Comparison of ENCODE assay signal across 33 cellular contexts in the genomic region with DNA sequence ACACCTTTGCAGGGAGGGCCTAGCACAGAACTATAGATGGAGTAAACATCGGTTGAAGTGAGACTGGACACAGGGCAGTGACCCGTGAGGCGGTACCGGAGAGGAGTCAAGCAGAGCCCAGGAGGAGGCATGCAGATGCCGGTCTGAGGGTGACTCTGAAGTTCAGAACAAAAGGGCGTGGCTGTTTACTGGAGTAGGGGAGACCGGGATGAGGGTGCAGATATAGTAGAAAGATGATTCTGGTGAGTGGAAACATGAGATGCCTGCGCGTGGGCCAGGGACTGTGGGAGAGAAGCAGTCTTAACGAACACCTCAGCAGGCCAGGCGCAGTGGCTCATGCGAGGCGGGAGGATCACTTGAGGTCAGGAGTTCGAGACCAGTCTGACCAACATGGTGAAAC.
"Had no signal": no experiment of that assay in that cellular context is flagged by ENCODE, and none has a peak within 500 bp of the region (broad histone marks: within the 10 kb centered on the region; RNA-seq: fewer than 3 reads in every experiment).

No MANE protein-coding gene starts in this region.

- H3K4me1 Mint-ChIP-seq: activated B cell treated with CpG ODN at 0.5 μM for 24 hours; activated CD4-positive, alpha-beta T cell treated with anti-CD3 and anti-CD28 coated beads, Interleukin-2, amount 10 ng/mL, durations not matched to agents 24 days and 14 days; brain had no signal

- H3K27me3 Mint-ChIP-seq: activated CD4-positive, alpha-beta T cell treated with anti-CD3 and anti-CD28 coated beads, Interleukin-2, amount 10 ng/mL, durations not matched to agents 24 days and 14 days; brain had no signal

- H3K27me3 ChIP-seq: ascending aorta, breast epithelium had no signal

- H3K36me3 Mint-ChIP-seq: activated CD4-positive, alpha-beta memory T cell treated with anti-CD3 and anti-CD28 coated beads for 36 hours; activated CD8-positive, alpha-beta memory T cell treated with anti-CD3 and anti-CD28 coated beads, Interleukin-2, amount 10 ng/mL, durations not matched to agents 7 days and 5 days; activated naive CD4-positive, alpha-beta T cell treated with anti-CD3 and anti-CD28 coated beads, Interleukin-2, amount 10 ng/mL, durations not matched to agents 7 days and 5 days; activated naive CD4-positive, alpha-beta T cell treated with anti-CD3 and anti-CD28 coated beads, Interleukin-2, amount 50 U/mL, for 24 hours; activated naive CD8-positive, alpha-beta T cell treated with anti-CD3 and anti-CD28 coated beads, Interleukin-2, amount 10 ng/mL, durations not matched to agents 7 days and 5 days had no signal

- H3K9me3 Mint-ChIP-seq: T-helper 2 cell treated with Interferon-gamma antibody and Interleukin-4, amounts not matched to agents 5 μg/mL and 100 μg/mL, for 36 hours had no signal

- DNase-seq: activated B cell treated with CpG ODN at 0.5 μM for 24 hours; activated CD4-positive, alpha-beta memory T cell treated with anti-CD3 and anti-CD28 coated beads for 36 hours; activated CD4-positive, alpha-beta T cell treated with anti-CD3 and anti-CD28 coated beads for 4 hours; activated CD4-positive, alpha-beta T cell treated with anti-CD3 and anti-CD28 coated beads, Interleukin-2, amount 10 ng/mL, durations not matched to agents 24 days and 14 days; activated CD4-positive, alpha-beta T cell treated with anti-CD3 and anti-CD28 coated beads, Interleukin-2, amount 50 U/mL, for 1 hour; activated CD4-positive, alpha-beta T cell treated with anti-CD3 and anti-CD28 coated beads, Interleukin-2, amount 50 U/mL, for 4 hours; activated CD4-positive, CD25-positive, alpha-beta regulatory T cell treated with anti-CD3 and anti-CD28 coated beads, Interleukin-2, amount 50 U/mL, for 72 hours; activated CD8-positive, alpha-beta memory T cell treated with anti-CD3 and anti-CD28 coated beads for 24 hours; activated CD8-positive, alpha-beta memory T cell treated with anti-CD3 and anti-CD28 coated beads, Interleukin-2, amount 10 ng/mL, durations not matched to agents 7 days and 5 days; activated CD8-positive, alpha-beta memory T cell treated with anti-CD3 and anti-CD28 coated beads, Interleukin-2, amount 50 U/mL, for 48 hours; activated CD8-positive, alpha-beta T cell treated with anti-CD3 and anti-CD28 coated beads for 36 hours; activated effector memory CD4-positive, alpha-beta T cell treated with Interleukin-2 at 50 U/mL for 16 hours; activated gamma-delta T cell; activated naive CD4-positive, alpha-beta T cell treated with anti-CD3 and anti-CD28 coated beads, Interleukin-2, amount 10 ng/mL, durations not matched to agents 7 days and 5 days; activated naive CD4-positive, alpha-beta T cell treated with Interleukin-2 at 50 U/mL for 16 hours; activated naive CD8-positive, alpha-beta T cell treated with anti-CD3 and anti-CD28 coated beads, Interleukin-2, amount 10 ng/mL, durations not matched to agents 7 days and 5 days; activated naive CD8-positive, alpha-beta T cell treated with anti-CD3 and anti-CD28 coated beads, Interleukin-2, amount 50 U/mL, for 24 hours; activated T-cell treated with anti-CD3 and anti-CD28 coated beads, Interleukin-2, amount 50 U/mL, for 24 hours; activated T-cell treated with anti-CD3 and anti-CD28 coated beads, Interleukin-2, amount 50 U/mL, for 48 hours; amygdala; central memory CD4-positive, alpha-beta T cell; T-helper 1 cell; T-helper 2 cell; T-helper 9 cell had no signal

- H3K36me3 ChIP-seq: ascending aorta, breast epithelium had no signal

- ATAC-seq: activated CD8-positive, alpha-beta memory T cell treated with anti-CD3 and anti-CD28 coated beads, Interleukin-2, amount 10 ng/mL, durations not matched to agents 7 days and 5 days; activated CD8-positive, alpha-beta T cell treated with anti-CD3 and anti-CD28 coated beads for 36 hours; activated naive CD8-positive, alpha-beta T cell treated with anti-CD3 and anti-CD28 coated beads, Interleukin-2, amount 50 U/mL, for 24 hours had no signal

- H3K4me3 ChIP-seq: ascending aorta, breast epithelium had no signal

- H3K27ac Mint-ChIP-seq: activated B cell treated with CpG ODN at 0.5 μM for 24 hours; activated CD4-positive, alpha-beta memory T cell treated with anti-CD3 and anti-CD28 coated beads for 36 hours; activated CD4-positive, alpha-beta T cell treated with anti-CD3 and anti-CD28 coated beads, Interleukin-2, amount 10 ng/mL, durations not matched to agents 24 days and 14 days; activated CD8-positive, alpha-beta memory T cell treated with anti-CD3 and anti-CD28 coated beads, Interleukin-2, amount 10 ng/mL, durations not matched to agents 7 days and 5 days; activated CD8-positive, alpha-beta T cell treated with anti-CD3 and anti-CD28 coated beads for 36 hours; activated naive CD4-positive, alpha-beta T cell treated with anti-CD3 and anti-CD28 coated beads, Interleukin-2, amount 10 ng/mL, durations not matched to agents 7 days and 5 days; activated naive CD4-positive, alpha-beta T cell treated with anti-CD3 and anti-CD28 coated beads, Interleukin-2, amount 50 U/mL, for 24 hours; activated naive CD8-positive, alpha-beta T cell; activated naive CD8-positive, alpha-beta T cell treated with anti-CD3 and anti-CD28 coated beads, Interleukin-2, amount 10 ng/mL, durations not matched to agents 7 days and 5 days; activated naive CD8-positive, alpha-beta T cell treated with anti-CD3 and anti-CD28 coated beads, Interleukin-2, amount 50 U/mL, for 24 hours; activated T-cell treated with anti-CD3 and anti-CD28 coated beads, Interleukin-2, amount 50 U/mL, for 24 hours; activated T-helper 2 cell treated with anti-CD3 and anti-CD28 coated beads, Interferon-gamma antibody, Interleukin-2, Interleukin-4, amounts not matched to agents 10 μg/mL and 5 μg/mL and 100 μg/mL, durations not matched to agents 14 hours and 24 hours and 36 hours; T-helper 1 cell treated with Interleukin-12 subunit alpha and Interleukin-12 subunit beta and Interleukin-4 antibody, amounts not matched to agents 30 μg/mL and 1 μg/mL, for 36 hours; T-helper 2 cell treated with Interferon-gamma antibody and Interleukin-4, amounts not matched to agents 5 μg/mL and 100 μg/mL, for 36 hours had no signal

- H3K27ac ChIP-seq: ascending aorta, breast epithelium, VCaP had no signal

- H3K4me3 Mint-ChIP-seq: activated B cell treated with CpG ODN at 0.5 μM for 24 hours; activated CD4-positive, alpha-beta memory T cell treated with anti-CD3 and anti-CD28 coated beads for 36 hours; activated CD4-positive, alpha-beta T cell treated with anti-CD3 and anti-CD28 coated beads, Interleukin-2, amount 10 ng/mL, durations not matched to agents 24 days and 14 days; activated CD8-positive, alpha-beta memory T cell treated with anti-CD3 and anti-CD28 coated beads, Interleukin-2, amount 10 ng/mL, durations not matched to agents 7 days and 5 days; activated CD8-positive, alpha-beta T cell treated with anti-CD3 and anti-CD28 coated beads for 36 hours; activated naive CD4-positive, alpha-beta T cell treated with anti-CD3 and anti-CD28 coated beads, Interleukin-2, amount 10 ng/mL, durations not matched to agents 7 days and 5 days; activated naive CD4-positive, alpha-beta T cell treated with anti-CD3 and anti-CD28 coated beads, Interleukin-2, amount 50 U/mL, for 24 hours; activated naive CD8-positive, alpha-beta T cell; activated naive CD8-positive, alpha-beta T cell treated with anti-CD3 and anti-CD28 coated beads, Interleukin-2, amount 10 ng/mL, durations not matched to agents 7 days and 5 days; activated naive CD8-positive, alpha-beta T cell treated with anti-CD3 and anti-CD28 coated beads, Interleukin-2, amount 50 U/mL, for 24 hours; activated T-cell treated with anti-CD3 and anti-CD28 coated beads, Interleukin-2, amount 50 U/mL, for 24 hours; brain; T-helper 1 cell treated with Interleukin-12 subunit alpha and Interleukin-12 subunit beta and Interleukin-4 antibody, amounts not matched to agents 30 μg/mL and 1 μg/mL, for 36 hours; T-helper 2 cell treated with Interferon-gamma antibody and Interleukin-4, amounts not matched to agents 5 μg/mL and 100 μg/mL, for 36 hours had no signal
